Comparison of ENCODE assay signal across 8 cellular contexts in genomic region chr19:48993175-48994034, GRCh38. TPM values are rescaled to one million over a fixed set of nuclear protein-coding genes. Genes with fewer than 3 reads are reported as not detected.
DNase-seq lines count a peak whose midpoint lies in the region; ATAC-seq and TF ChIP-seq lines count a peak whose summit lies in the region.

GYS1 (minus strand) TSS chr19:48993309; CDS start chr19:48993112, 197 bp downstream.
RUVBL2 (plus strand) TSS chr19:48993887; CDS start chr19:48993912, 25 bp downstream.

- POLR2A ChIA-PET in PC-3 (lab: Charles Lee; ENCODE audit: unreplicated experiment): interaction anchor here (0.5 to 0.9 kb wide), 15 partner anchors 10 to 754 kb away, joined by 3 to 8 read pairs (median 4); partner anchors contain the start of genes BAX, CGB7 and DHDH

- peaks cover 76% of the 10 kb centered on the region for H3K79me2 ChIP-seq in PC-3 (ENCODE audit: low read length)

- H3K4me3 ChIP-seq in PC-3 (ENCODE audit: low read length): peak within 1 kb of the TSS; percentile 93
- peak within 1 kb of the TSS; percentile 82 for H3K4me3 ChIP-seq in epithelial cell of proximal tubule (ENCODE audit: low read depth, low read length)
- H3K4me3 ChIP-seq in mucosa of rectum (ENCODE audit: low read length in 2 of 2): peak within 1 kb of the TSS; percentile 89 to 99

- CTCF ChIA-PET in PC-3 (lab: Charles Lee): interaction anchor here (0.5 to 1.3 kb wide), 16 partner anchors 10 to 802 kb away, joined by 3 to 9 read pairs (median 3); partner anchors contain the start of gene HRC

- TF ChIP-seq CTCF in PC-3 (conservative IDR thresholded peaks at IDR 0.05; ENCODE audit: low read depth, low read length) (peak; percentile 72), epithelial cell of proximal tubule (conservative IDR thresholded peaks at IDR 0.05; ENCODE audit: low read depth, low read length) (peak; percentile 65)

- no peaks in the 10 kb centered on the region for H3K9me3 ChIP-seq in PC-3 (ENCODE audit: low read length)
- no peaks in the 10 kb centered on the region for H3K9me3 ChIP-seq in mucosa of rectum (ENCODE audit: control insufficient read depth in 2 of 2, low read length in 2 of 2)

- TF ChIP-seq EP300 in Ishikawa (IDR thresholded peaks at IDR 0.05; ENCODE audit: borderline replicate concordance): no peak

- peak within 1 kb of the TSS; percentile 73 for H2AFZ ChIP-seq in PC-3 (ENCODE audit: low read length)

- DNase-seq in DMS153 (lab: John Stamatoyannopoulos, UW) (peak; percentile 98), PC-3 (peak; percentile 98), epithelial cell of proximal tubule (ENCODE audit: low read depth) (peak; percentile 95)
- peak; percentile 98 for DNase-seq in activated T-cell treated with anti-CD3 and anti-CD28 coated beads, Interleukin-2, amount 50 U/mL, for 1 hour
- DNase-seq in stimulated activated CD8-positive, alpha-beta memory T cell treated with anti-CD3 and anti-CD28 coated beads, Interleukin-7, amount 100 ng/mL, for 1 hour (ENCODE audit: low read depth in 2 of 2): peak; percentile 96 to 97

- no peaks in the 10 kb centered on the region for H3K36me3 ChIP-seq in PC-3 (ENCODE audit: low read depth, low read length)
- H3K36me3 ChIP-seq in mucosa of rectum (ENCODE audit: control insufficient read depth in 2 of 2, insufficient read depth in 2 of 2, low read length in 2 of 2): peaks cover 0 to 11% of the 10 kb centered on the region in 2 donors

- no peaks in the 10 kb centered on the region for H3F3A ChIP-seq in PC-3 (ENCODE audit: low read length, unreplicated experiment)

- H3K27me3 ChIP-seq in PC-3 (ENCODE audit: low read length) (no peaks in the 10 kb centered on the region), mucosa of rectum (ENCODE audit: control insufficient read depth in 2 of 2, insufficient read depth in 2 of 2, low read length in 2 of 2) (no peaks in the 10 kb centered on the region)

- H3K27ac ChIP-seq in PC-3 (ENCODE audit: low read length): peak within 1 kb of the TSS; percentile 36
- H3K27ac ChIP-seq in mucosa of rectum (ENCODE audit: low read depth in 2 of 2, low read length in 2 of 2): peak within 1 kb of the TSS; percentile 98

- ATAC-seq in GM21529 (IDR thresholded peaks at IDR 0.05; ENCODE audit: unreplicated experiment): peak; percentile 86
- ATAC-seq in PC-3: peak; percentile 92

- peak; percentile 10; the same call in 1 of the 2 replicates for TF ChIP-seq RAD21 in Ishikawa (IDR thresholded peaks at IDR 0.05; ENCODE audit: low read depth)

- H3K4me2 ChIP-seq in PC-3 (ENCODE audit: low read length): peak within 1 kb of the TSS; percentile 98

- no TSS peak for BruUV-seq in PC-3 (replicated peaks; lab: Mats Ljungman, UMichigan)

- no peaks in the 10 kb centered on the region for H3K9me2 ChIP-seq in PC-3 (replicated peaks; ENCODE audit: low read length)

- peaks cover 6% of the 10 kb centered on the region; the same call in 1 of the 2 replicates for H3K4me1 ChIP-seq in PC-3 (ENCODE audit: insufficient read depth, low read length)
- peaks cover 16% of the 10 kb centered on the region in 2 donors for H3K4me1 ChIP-seq in mucosa of rectum (ENCODE audit: control insufficient read depth in 2 of 2, insufficient read depth in 2 of 2, low read length in 2 of 2)

- intact Hi-C loops in PC-3 (cut with micrococcal nuclease): loop anchor here (10.0 kb wide), 1 partner anchor 81 kb away; the partner anchor contains the start of gene KCNA7

- 0 out of 2 replicates have a peak, but pooled peaks cover 4% of the 10 kb centered on the region for H4K20me1 ChIP-seq in PC-3 (ENCODE audit: low read length)

- H3K9ac ChIP-seq in PC-3 (ENCODE audit: low read length): peak within 1 kb of the TSS; percentile 89
- H3K9ac ChIP-seq in mucosa of rectum (ENCODE audit: low read depth in 1 of 2, low read length in 2 of 2): peak within 1 kb of the TSS; percentile 87 to 95

TF ChIP-seq in Ishikawa, 13 proteins besides CTCF, POLR2A, EP300 and RAD21:
- TF ChIP-seq EGR1 (IDR thresholded peaks at IDR 0.05) (peak; percentile 34; the same call in 1 of the 2 replicates), TAF1 (IDR thresholded peaks at IDR 0.05; ENCODE audit: low read depth) (peak; percentile 85), USF1 (IDR thresholded peaks at IDR 0.05) (no peak), YY1 (IDR thresholded peaks at IDR 0.05; ENCODE audit: low read depth) (peak; percentile 91), CEBPB (IDR thresholded peaks at IDR 0.05) (peak; percentile 83), MAX (IDR thresholded peaks at IDR 0.05) (peak; percentile 82), FOXM1 (IDR thresholded peaks at IDR 0.05; ENCODE audit: borderline replicate concordance, low read depth) (no peak), TEAD4 (IDR thresholded peaks at IDR 0.05) (no peak), ZBTB7A (IDR thresholded peaks at IDR 0.05; ENCODE audit: low read depth) (peak; percentile 86), REST (IDR thresholded peaks at IDR 0.05; ENCODE audit: low read depth) (no peak), TCF12 (IDR thresholded peaks at IDR 0.05; ENCODE audit: low read depth) (no peak), CREB1 (IDR thresholded peaks at IDR 0.05; ENCODE audit: low read depth) (peak; percentile 50; the same call in 1 of the 2 replicates), NFIC (IDR thresholded peaks at IDR 0.05) (no peak)

RNA-seq across cellular contexts. Expression of gene GYS1, which starts in this region (rescaled TPM):
- total RNA-seq in PC-3 (2014; rRNA removed): 38.6 and 54.0 TPM in 2 replicates
- total RNA-seq in epithelial cell of proximal tubule: 42.2 and 42.4 TPM in 2 replicates

RNA-seq across cellular contexts. Expression of gene RUVBL2, which starts in this region (rescaled TPM):
- total RNA-seq in PC-3 (2014; rRNA removed) (291 and 421 TPM in 2 replicates), epithelial cell of proximal tubule (212 and 389 TPM in 2 replicates)

Comparison
In these comparisons a context has a peak if more than half of its experiments do, and no peak if none do; other contexts are left out.
1. Peak in every context shown above with its lines: DNase-seq, ATAC-seq, H3K4me3 ChIP-seq and H3K27ac ChIP-seq.